8 cellular contexts compared by ENCODE assay signal in the genomic region with DNA sequence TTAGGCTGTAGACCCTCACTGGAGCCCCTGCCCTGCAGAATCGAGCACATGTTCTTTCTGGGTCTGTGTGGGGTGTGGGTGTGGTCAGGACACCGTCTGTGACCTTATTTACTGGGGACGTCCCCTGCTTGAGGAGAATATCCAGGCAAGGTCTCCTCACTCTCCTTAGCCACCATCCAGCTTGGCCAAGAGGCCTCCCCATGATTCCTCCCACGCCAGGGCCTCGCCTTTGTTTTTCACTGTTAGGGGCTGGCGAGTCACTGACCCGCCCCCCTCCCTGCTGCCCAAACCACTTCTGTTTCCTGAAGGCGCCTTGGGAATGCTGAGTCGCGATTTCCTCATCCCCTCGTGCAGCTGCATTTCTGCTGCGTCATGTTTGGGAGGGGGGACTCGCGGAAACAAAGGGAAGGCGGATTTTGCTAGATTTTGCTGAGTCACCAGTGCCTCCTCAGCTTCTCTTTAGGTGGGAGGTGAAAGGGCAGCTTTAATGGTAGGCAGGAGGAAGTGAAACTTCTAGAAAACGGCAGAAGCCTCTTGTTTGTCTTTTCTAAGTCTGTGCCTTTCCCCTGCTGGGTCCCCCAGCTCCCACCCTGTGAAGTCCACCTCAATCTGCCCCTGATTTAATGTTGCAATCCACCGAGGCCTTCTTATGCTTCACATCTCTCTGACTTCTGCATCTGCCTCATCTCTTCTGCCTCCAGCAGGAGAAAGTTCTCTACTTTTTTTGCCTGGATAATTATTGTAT. TPM values are rescaled to one million over a fixed set of nuclear protein-coding genes. Genes with fewer than 3 reads are reported as not detected.
DNase-seq lines count a peak whose midpoint lies in the region; ATAC-seq and TF ChIP-seq lines count a peak whose summit lies in the region.

No MANE protein-coding gene starts in this region.

- POLR2A ChIA-PET in CD4-positive, alpha-beta memory T cell (lab: Charles Lee; ENCODE audit: partially characterized antibody): interaction anchor here (1.0 kb wide), 1 partner anchor 71 kb away, joined by 6 read pairs; no protein-coding TSS in a partner anchor

- ATAC-seq in HG03520 (IDR thresholded peaks at IDR 0.05; ENCODE audit: unreplicated experiment): peak; percentile 38
- peak; percentile 32 to 79 (median 62) for ATAC-seq in heart right ventricle

- H3K27me3 ChIP-seq in CD4-positive, alpha-beta memory T cell (ENCODE audit: insufficient read depth, low read length): no peaks in the 10 kb centered on the region
- H3K27me3 ChIP-seq in OCI-LY3 (ENCODE audit: low read depth, low read length) (no peaks in the 10 kb centered on the region), heart right ventricle (no peaks in the 10 kb centered on the region), ovary (no peaks in the 10 kb centered on the region)

- WGBS in heart right ventricle, 2 donors: 28 to 41% methylated on average over 17 of the region's 17 CpGs
- WGBS in ovary, 3 donors: 2 to 3% (median 2%) methylated on average over 17 of the region's 17 CpGs

- H3K27ac ChIP-seq in CD4-positive, alpha-beta memory T cell (ENCODE audit: low read depth, low read length): no peak overlapping the region
- peak overlapping the region; percentile 86 for H3K27ac ChIP-seq in OCI-LY3 (ENCODE audit: low read length)
- peak overlapping the region in 9 of 10 donors; percentile 17 to 93 (median 70) for H3K27ac ChIP-seq in heart right ventricle
- H3K27ac ChIP-seq in ovary: peak overlapping the region; percentile 69 to 70

- H3K4me2 ChIP-seq in OCI-LY3 (ENCODE audit: low read length): peak overlapping the region; percentile 81

- H3K36me3 ChIP-seq in CD4-positive, alpha-beta memory T cell (ENCODE audit: insufficient read depth, low read length): no peaks in the 10 kb centered on the region
- H3K36me3 ChIP-seq in OCI-LY3 (replicated peaks; ENCODE audit: low read depth, low read length): no peaks in the 10 kb centered on the region
- H3K36me3 ChIP-seq in heart right ventricle: no peaks in the 10 kb centered on the region
- H3K36me3 ChIP-seq in ovary: no peaks in the 10 kb centered on the region

- peak overlapping the region; percentile 31; the same call in 1 of the 2 replicates for H2AFZ ChIP-seq in OCI-LY3 (ENCODE audit: low read depth, low read length)

- peak overlapping the region in 6 of 7 donors; percentile 30 to 86 (median 78) for H3K27ac Mint-ChIP-seq in CD4-positive, alpha-beta memory T cell

- peak; percentile 84 for TF ChIP-seq EP300 in ovary (IDR thresholded peaks at IDR 0.05)

- intact Hi-C loops in CD4-positive, alpha-beta memory T cell (cut with micrococcal nuclease): no loop called here
- intact Hi-C loops in heart right ventricle (cut with DNase I) (no loop called here), ovary (cut with DNase I) (no loop called here)

- H3K27me3 Mint-ChIP-seq in CD4-positive, alpha-beta memory T cell: no peaks in the 10 kb centered on the region

- CTCF ChIA-PET in CD4-positive, alpha-beta memory T cell (lab: Charles Lee; ENCODE audit: partially characterized antibody): interaction anchor here (0.7 kb wide), 1 partner anchor 36 kb away, joined by 4 read pairs; no protein-coding TSS in a partner anchor

- peak; percentile 22 for TF ChIP-seq POLR2A in GM19193 (IDR thresholded peaks at IDR 0.05; ENCODE audit: extremely low read depth, insufficient read depth, insufficient read length)
- peak; percentile 10 for TF ChIP-seq POLR2A in ovary (IDR thresholded peaks at IDR 0.05)

- TF ChIP-seq CTCF in OCI-LY3 (IDR thresholded peaks at IDR 0.05; ENCODE audit: low read depth, low read length) (no peak), heart right ventricle (IDR thresholded peaks at IDR 0.05) (no peak), ovary (IDR thresholded peaks at IDR 0.05) (no peak)

- no peaks in the 10 kb centered on the region for H4K20me1 ChIP-seq in OCI-LY3 (ENCODE audit: insufficient read depth, low read length)

- peak overlapping the region; percentile 73 for H3K9ac ChIP-seq in OCI-LY3 (ENCODE audit: low read length)

- peaks cover 0 to under 1% (median 0%) of the 10 kb centered on the region in 8 donors for H3K9me3 Mint-ChIP-seq in CD4-positive, alpha-beta memory T cell

- peaks cover 9% of the 10 kb centered on the region for H3K79me2 ChIP-seq in OCI-LY3 (ENCODE audit: low read length)

- H3K9me3 ChIP-seq in CD4-positive, alpha-beta memory T cell (ENCODE audit: control insufficient read depth in 1 of 2, low read length in 2 of 2): no peaks in the 10 kb centered on the region
- H3K9me3 ChIP-seq in OCI-LY3 (ENCODE audit: insufficient read depth, low read length) (no peaks in the 10 kb centered on the region), heart right ventricle (no peaks in the 10 kb centered on the region), ovary (no peaks in the 10 kb centered on the region)

- H3K36me3 Mint-ChIP-seq in CD4-positive, alpha-beta memory T cell: peaks cover 0 to under 1% of the 10 kb centered on the region in 2 donors

- H3K4me1 ChIP-seq in CD4-positive, alpha-beta memory T cell (ENCODE audit: insufficient read depth, low read length): peaks cover 22% of the 10 kb centered on the region
- H3K4me1 ChIP-seq in OCI-LY3 (ENCODE audit: low read length) (peaks cover 58% of the 10 kb centered on the region), heart right ventricle (peaks cover 3 to 83% (median 33%) of the 10 kb centered on the region in 9 donors), ovary (ENCODE audit: insufficient read depth) (peaks cover 17% of the 10 kb centered on the region)

- peaks cover 6 to 25% (median 15%) of the 10 kb centered on the region in 4 donors for H3K4me1 Mint-ChIP-seq in CD4-positive, alpha-beta memory T cell

- peak overlapping the region in 3 of 8 donors; percentile 4 to 22 (median 13) for H3K4me3 Mint-ChIP-seq in CD4-positive, alpha-beta memory T cell

- DNase-seq in CD4-positive, alpha-beta memory T cell: peak in 1 of 5 donors; percentile 30
- peak; percentile 94 for DNase-seq in amniotic stem cell (lab: John Stamatoyannopoulos, UW)
- peak; percentile 83 to 95 for DNase-seq in heart right ventricle
- DNase-seq in ovary: peak; percentile 93 to 98 (median 96)
- no peak for DNase-seq in T-helper 9 cell

- no peak overlapping the region for H3K4me3 ChIP-seq in CD4-positive, alpha-beta memory T cell (ENCODE audit: low read length in 2 of 2)
- H3K4me3 ChIP-seq in OCI-LY3 (ENCODE audit: low read length): peak overlapping the region; percentile 54
- no peak overlapping the region for H3K4me3 ChIP-seq in heart right ventricle
- no peak overlapping the region for H3K4me3 ChIP-seq in ovary

RNA-seq across cellular contexts. Expression of a gene that starts 4.0 kb away (rescaled TPM):
- 1 to 10 TPM; 7.7 to 8.3 TPM for total RNA-seq in CD4-positive, alpha-beta memory T cell
- under 1 TPM in 1 of 2 donors, not detected in 1; 0.20 TPM for polyA plus RNA-seq in CD4-positive, alpha-beta memory T cell
- total RNA-seq in heart right ventricle (10 to 100 TPM in 1 of 10 donors, 1 to 10 TPM in 9; 1.6 to 68.0 (median 4.3) TPM), ovary (100 to 1,000 TPM in 1 of 7 donors, 10 to 100 TPM in 6; 45.0 to 101 (median 55.6) TPM)
- polyA plus RNA-seq in heart right ventricle (1 to 10 TPM; 3.5 to 4.9 TPM), ovary (100 to 1,000 TPM in 1 of 2 donors, 10 to 100 TPM in 1; 71.4 to 243 TPM)

RNA-seq across cellular contexts. Expression of a gene that starts 23.0 kb away (rescaled TPM):
- 10 to 100 TPM; 48.5 to 58.1 TPM for total RNA-seq in CD4-positive, alpha-beta memory T cell
- 10 to 100 TPM; 22.0 to 26.9 TPM for polyA plus RNA-seq in CD4-positive, alpha-beta memory T cell
- total RNA-seq in heart right ventricle (10 to 100 TPM in 7 of 10 donors, 1 to 10 TPM in 3; 7.0 to 21.4 (median 11.2) TPM), ovary (10 to 100 TPM; 20.8 to 42.0 (median 39.1) TPM)
- polyA plus RNA-seq in heart right ventricle (10 to 100 TPM in 1 of 2 donors, 1 to 10 TPM in 1; 5.7 to 15.1 TPM), ovary (10 to 100 TPM in 1 of 2 donors, 1 to 10 TPM in 1; 6.6 to 42.5 TPM)
